32 cellular contexts compared by ENCODE assay signal in genomic region chr11:124313131-124313530, GRCh38. TPM values are rescaled to one million over a fixed set of nuclear protein-coding genes. Genes with fewer than 3 reads are reported as not detected.
"Had no signal": no experiment of that assay in that cellular context is flagged by ENCODE, and none has a peak within 500 bp of the region (broad histone marks: within the 10 kb centered on the region; RNA-seq: fewer than 3 reads in every experiment).

No MANE protein-coding gene starts in this region.

- H3K36me3 ChIP-seq: colonic mucosa, esophagus squamous epithelium, gastrocnemius medialis, heart right ventricle, left lung, lower lobe of right lung had no signal

- H3K4me3 ChIP-seq: colonic mucosa, esophagus squamous epithelium, gastrocnemius medialis, heart right ventricle, left lung, lower lobe of right lung, mucosa of descending colon had no signal

- H3K27ac ChIP-seq: colonic mucosa, epithelial cell of prostate, esophagus squamous epithelium, gastrocnemius medialis, heart right ventricle, left lung, lower lobe of right lung had no signal

- H3K36me3 Mint-ChIP-seq: mesothelial cell of epicardium, naive B cell had no signal

- H3K27me3 Mint-ChIP-seq: dendritic cell treated with granulocyte-macrophage colony-stimulating factor and Interleukin-4, amounts not matched to agents 40 ng/mL and 50 ng/mL, for 4 days; effector memory CD8-positive, alpha-beta T cell had no signal

- H3K4me3 Mint-ChIP-seq: dendritic cell treated with granulocyte-macrophage colony-stimulating factor and Interleukin-4, amounts not matched to agents 40 ng/mL and 50 ng/mL, for 4 days; effector memory CD8-positive, alpha-beta T cell; endodermal cell; mesothelial cell of epicardium; naive B cell had no signal

- DNase-seq: colonic mucosa; cortex of kidney; effector CD8-positive, alpha-beta T cell; effector memory CD8-positive, alpha-beta T cell; endodermal cell; erythroblast; esophagus squamous epithelium; foreskin fibroblast; foreskin melanocyte; gastrocnemius medialis; glutamatergic neuron; head of caudate nucleus; heart right ventricle; hippocampal formation; left cardiac atrium; left lung; left ventricle myocardium superior; lower lobe of right lung; mesenchymal stem cell; mucosa of descending colon; naive B cell had no signal

- H3K27ac Mint-ChIP-seq: dendritic cell treated with granulocyte-macrophage colony-stimulating factor and Interleukin-4, amounts not matched to agents 40 ng/mL and 50 ng/mL, for 4 days; effector memory CD8-positive, alpha-beta T cell; endodermal cell; mesothelial cell of epicardium had no signal

- H3K4me1 Mint-ChIP-seq: endodermal cell, mesothelial cell of epicardium, naive B cell had no signal

- H3K9me3 ChIP-seq: colonic mucosa, esophagus squamous epithelium, gastrocnemius medialis, heart right ventricle, left lung, lower lobe of right lung, mucosa of descending colon had no signal

- H3K9me3 Mint-ChIP-seq: dendritic cell treated with granulocyte-macrophage colony-stimulating factor and Interleukin-4, amounts not matched to agents 40 ng/mL and 50 ng/mL, for 4 days; effector memory CD8-positive, alpha-beta T cell; endodermal cell; mesothelial cell of epicardium had no signal

- H3K4me1 ChIP-seq: colonic mucosa, esophagus squamous epithelium, gastrocnemius medialis, heart right ventricle, left lung, lower lobe of right lung had no signal

- ATAC-seq: effector memory CD8-positive, alpha-beta T cell; esophagus mucosa; gastrocnemius medialis; heart right ventricle; left cardiac atrium; left lung; left ventricle myocardium superior; lower lobe of right lung; mucosa of descending colon had no signal

RNA-seq across cellular contexts. Expression of gene OR8D1, which starts 0.6 kb away (rescaled TPM):
- total RNA-seq: colonic mucosa, dermis microvascular lymphatic vessel endothelial cell, endodermal cell, esophagus mucosa, esophagus squamous epithelium, gastrocnemius medialis, glomerular endothelial cell, heart right ventricle, kidney epithelial cell, left cardiac atrium, left lung, left ventricle myocardium superior, lower leg skin, lower lobe of right lung, lung microvascular endothelial cell, mesenteric fat pad, mesothelial cell of epicardium, myocyte had no signal

RNA-seq across cellular contexts. Expression of gene OR8D2, which starts 6.9 kb away (rescaled TPM):
- total RNA-seq: colonic mucosa, dermis microvascular lymphatic vessel endothelial cell, endodermal cell, esophagus mucosa, esophagus squamous epithelium, gastrocnemius medialis, glomerular endothelial cell, heart right ventricle, kidney epithelial cell, left cardiac atrium, left lung, left ventricle myocardium superior, lower leg skin, lower lobe of right lung, lung microvascular endothelial cell, mesenteric fat pad, mesothelial cell of epicardium, mucosa of descending colon, myocyte had no signal

RNA-seq across cellular contexts. Expression of gene OR8G5, which starts 57.0 kb away (rescaled TPM):
- total RNA-seq: colonic mucosa, dermis microvascular lymphatic vessel endothelial cell, esophagus mucosa, esophagus squamous epithelium, gastrocnemius medialis, glomerular endothelial cell, heart right ventricle, kidney epithelial cell, left cardiac atrium, left lung, left ventricle myocardium superior, lower leg skin, lung microvascular endothelial cell, mesenteric fat pad, mesothelial cell of epicardium, mucosa of descending colon, myocyte had no signal
